ENCODE assay signal across 8 cellular contexts in the genomic region with DNA sequence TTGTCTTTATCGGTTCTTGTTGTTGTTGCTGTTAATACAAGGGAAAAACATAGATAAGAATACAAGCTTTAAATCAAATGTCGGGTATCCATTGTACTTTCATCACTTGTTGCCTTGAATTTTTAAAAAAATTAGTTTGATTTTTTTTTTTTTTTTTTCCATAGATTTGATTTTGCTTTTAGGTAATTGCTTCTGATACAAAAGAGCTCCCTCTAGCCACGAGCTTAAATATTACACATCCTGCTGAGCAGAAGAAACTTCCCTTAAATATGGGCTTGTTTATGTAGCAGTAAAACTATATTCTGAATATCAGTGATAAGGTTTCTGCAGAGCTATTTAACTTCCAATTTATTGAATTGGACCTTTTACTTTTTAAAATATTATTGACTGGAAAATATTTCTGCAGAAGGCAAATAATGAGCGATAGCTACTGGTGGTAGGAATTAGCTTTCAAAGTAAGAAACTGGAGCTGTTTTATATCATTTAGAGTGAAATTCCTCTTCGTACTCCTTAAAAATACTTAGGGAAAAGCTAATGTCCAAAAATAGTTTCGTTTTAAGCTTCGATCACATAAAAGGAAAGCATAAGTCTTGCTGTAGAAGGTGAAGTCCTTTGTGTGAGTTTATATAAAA.
DNase-seq lines count a peak whose midpoint lies in the region; ATAC-seq, FAIRE-seq and TF ChIP-seq lines count a peak whose summit lies in the region.

No MANE protein-coding gene starts in this region.

- no peaks in the 10 kb centered on the region for H3K9me1 ChIP-seq in endothelial cell of umbilical vein (replicated peaks; ENCODE audit: control insufficient read depth, extremely low read depth, insufficient read depth, low read length)

- peak; percentile 96 for FAIRE-seq in G401.6 (lab: Jason Lieb, UNC)
- peak; percentile 38 for FAIRE-seq in endothelial cell of umbilical vein (lab: Jason Lieb, UNC)

- H3K27ac Mint-ChIP-seq in GM23338, result no peak overlapping the region
- H3K27ac Mint-ChIP-seq in activated naive CD4-positive, alpha-beta T cell treated with anti-CD3 and anti-CD28 coated beads for 36 hours, result no peak overlapping the region

- CTCF ChIA-PET in endothelial cell of umbilical vein (lab: Charles Lee), result interaction anchor here (0.6 to 2.5 kb wide), 52 partner anchors 8 to 1989 kb away, joined by 3 to 57 read pairs (median 3); a partner anchor contains a TSS
- CTCF ChIA-PET in activated naive CD4-positive, alpha-beta T cell treated with anti-CD3 and anti-CD28 coated beads for 36 hours (lab: Charles Lee), result interaction anchor here (0.5 to 1.0 kb wide), 8 partner anchors 30 to 1809 kb away, joined by 3 to 5 read pairs (median 3); no protein-coding TSS in a partner anchor

- no peak overlapping the region for H3K4me3 ChIP-seq in GM23338
- no peak overlapping the region for H3K4me3 ChIP-seq in endothelial cell of umbilical vein (replicated peaks in 1 of 3; ENCODE audit: insufficient read depth in 1 of 3, low read depth in 1 of 3, low read length in 3 of 3)

- POLR2A ChIA-PET in endothelial cell of umbilical vein (lab: Charles Lee), result interaction anchor here (0.7 kb wide), 2 partner anchors 267 to 441 kb away, joined by 6 to 9 read pairs; no protein-coding TSS in a partner anchor

- peak; percentile 56 to 78 for TF ChIP-seq CTCF in GM23338 (conservative IDR thresholded peaks at IDR 0.05; ENCODE audit: low read depth in 2 of 2)
- peak; percentile 30 to 37 for TF ChIP-seq CTCF in endothelial cell of umbilical vein (IDR thresholded peaks at IDR 0.05; ENCODE audit: extremely low read depth in 1 of 2, insufficient read depth in 1 of 2, low read depth in 1 of 2, low read length in 2 of 2)

- H3K79me2 ChIP-seq in GM23338 (replicated peaks; ENCODE audit: insufficient read depth) (no peaks in the 10 kb centered on the region), endothelial cell of umbilical vein (ENCODE audit: control insufficient read depth, insufficient read depth, low read length) (no peaks in the 10 kb centered on the region)

- peaks cover 2% of the 10 kb centered on the region for H3K9me3 ChIP-seq in endothelial cell of umbilical vein (replicated peaks; ENCODE audit: control insufficient read depth, insufficient read depth, low read length)

- intact Hi-C loops in endothelial cell of umbilical vein (cut with micrococcal nuclease), result loop anchor here (5.0 kb wide), 1 partner anchor 1140 kb away; no protein-coding TSS in a partner anchor
- intact Hi-C loops in activated naive CD4-positive, alpha-beta T cell treated with anti-CD3 and anti-CD28 coated beads for 36 hours (cut with micrococcal nuclease), result loop anchor here (5.0 kb wide), 1 partner anchor 1140 kb away; no protein-coding TSS in a partner anchor

- peaks cover 14% of the 10 kb centered on the region for H3K9me3 Mint-ChIP-seq in GM23338
- H3K9me3 Mint-ChIP-seq in activated naive CD4-positive, alpha-beta T cell treated with anti-CD3 and anti-CD28 coated beads for 36 hours, result no peaks in the 10 kb centered on the region

- DNase-seq in GM23338 (ENCODE audit: low spot score) (peak; percentile 61), NCI-H2171 (lab: John Stamatoyannopoulos, UW) (peak; percentile 4), endothelial cell of umbilical vein (ENCODE audit: low read depth, low spot score) (peak; percentile 54), retina (peak; percentile 6)
- DNase-seq in activated naive CD4-positive, alpha-beta T cell treated with anti-CD3 and anti-CD28 coated beads for 36 hours, result no peak
- DNase-seq in activated effector memory CD4-positive, alpha-beta T cell treated with Interleukin-2 at 50 U/mL for 16 hours, result no peak

- H3K36me3 ChIP-seq in GM23338 (ENCODE audit: insufficient read depth), result no peaks in the 10 kb centered on the region
- H3K36me3 ChIP-seq in endothelial cell of umbilical vein (ENCODE audit: control insufficient read depth in 2 of 2, extremely low read depth in 1 of 2, insufficient read depth in 2 of 2, low read length in 2 of 2), result no peaks in the 10 kb centered on the region

- H3K27ac ChIP-seq in GM23338 (ENCODE audit: low read depth), result no peak overlapping the region
- no peak overlapping the region for H3K27ac ChIP-seq in endothelial cell of umbilical vein (ENCODE audit: insufficient read depth, low read depth, low read length)

- H3K27me3 ChIP-seq in GM23338 (ENCODE audit: insufficient read depth) (no peaks in the 10 kb centered on the region), endothelial cell of umbilical vein (ENCODE audit: control insufficient read depth in 2 of 2, insufficient read depth in 2 of 2, low read length in 2 of 2) (no peaks in the 10 kb centered on the region)

- H2AFZ ChIP-seq in GM23338, result no peak overlapping the region
- H2AFZ ChIP-seq in endothelial cell of umbilical vein (ENCODE audit: low read depth, low read length), result no peak overlapping the region

- H3F3A ChIP-seq in GM23338 (replicated peaks; ENCODE audit: low read depth), result peaks cover 4% of the 10 kb centered on the region

- BruUV-seq in endothelial cell of umbilical vein (replicated peaks; lab: Mats Ljungman, UMichigan), result no TSS peak

- H3K4me2 ChIP-seq in GM23338, result no peak overlapping the region
- no peak overlapping the region for H3K4me2 ChIP-seq in endothelial cell of umbilical vein (ENCODE audit: insufficient read depth, low read length)

- H3K9me2 ChIP-seq in GM23338 (ENCODE audit: insufficient read depth), result no peaks in the 10 kb centered on the region

- TF ChIP-seq POLR2A in endothelial cell of umbilical vein (IDR thresholded peaks at IDR 0.05; ENCODE audit: low read depth, low read length), result no peak

- no peaks in the 10 kb centered on the region for H3K36me3 Mint-ChIP-seq in GM23338 (ENCODE audit: low read depth)
- no peaks in the 10 kb centered on the region for H3K36me3 Mint-ChIP-seq in activated naive CD4-positive, alpha-beta T cell treated with anti-CD3 and anti-CD28 coated beads for 36 hours (ENCODE audit: low read depth)

- no peak overlapping the region for H3K4me3 Mint-ChIP-seq in GM23338
- H3K4me3 Mint-ChIP-seq in activated naive CD4-positive, alpha-beta T cell treated with anti-CD3 and anti-CD28 coated beads for 36 hours, result no peak overlapping the region

- H3K4me1 ChIP-seq in GM23338 (ENCODE audit: insufficient read depth) (no peaks in the 10 kb centered on the region), endothelial cell of umbilical vein (ENCODE audit: control insufficient read depth, extremely low read depth, insufficient read depth, low read length) (no peaks in the 10 kb centered on the region)

- no peaks in the 10 kb centered on the region for H4K20me1 ChIP-seq in GM23338 (replicated peaks; ENCODE audit: insufficient read depth)
- H4K20me1 ChIP-seq in endothelial cell of umbilical vein (replicated peaks; ENCODE audit: control insufficient read depth, extremely low read depth, insufficient read depth, low read length), result no peaks in the 10 kb centered on the region

- no peaks in the 10 kb centered on the region for H3K27me3 Mint-ChIP-seq in GM23338 (ENCODE audit: insufficient read depth, low read depth, poor library complexity)
- no peaks in the 10 kb centered on the region for H3K27me3 Mint-ChIP-seq in activated naive CD4-positive, alpha-beta T cell treated with anti-CD3 and anti-CD28 coated beads for 36 hours (ENCODE audit: low read depth)

- dilution Hi-C loops in endothelial cell of umbilical vein (cut with MboI; ENCODE audit: extremely low pct_ligation_motif_present, low sequenced_read_pairs), result no loop called here

- ATAC-seq in GM23338 (no peak), GM18873 (IDR thresholded peaks at IDR 0.05; ENCODE audit: low FRiP score, unreplicated experiment) (no peak)

- H3K4me1 Mint-ChIP-seq in GM23338, result no peaks in the 10 kb centered on the region; the same call in 2 of the 3 replicates
- no peaks in the 10 kb centered on the region for H3K4me1 Mint-ChIP-seq in activated naive CD4-positive, alpha-beta T cell treated with anti-CD3 and anti-CD28 coated beads for 36 hours (ENCODE audit: low read depth)

- H3K9ac ChIP-seq in endothelial cell of umbilical vein (replicated peaks; ENCODE audit: extremely low read depth, insufficient read depth, low read length), result no peak overlapping the region

TF ChIP-seq in GM23338, 12 proteins besides CTCF, POLR2A, EP300 and RAD21 (continues in another document):
- TF ChIP-seq NANOG (IDR thresholded peaks at IDR 0.05; ENCODE audit: borderline replicate concordance), result no peak
- no peak for TF ChIP-seq ZNF331 (CRISPR knock-in tag; IDR thresholded peaks at IDR 0.05; ENCODE audit: low read depth)
- no peak for TF ChIP-seq STAT1 (IDR thresholded peaks at IDR 0.05; ENCODE audit: unreplicated experiment)

TF ChIP-seq in endothelial cell of umbilical vein, 7 proteins besides CTCF, POLR2A, EP300 and RAD21:
- no peak for TF ChIP-seq MYC (IDR thresholded peaks at IDR 0.05; ENCODE audit: low read depth, low read length)
- no peak for TF ChIP-seq EZH2 (IDR thresholded peaks at IDR 0.05; ENCODE audit: borderline replicate concordance, low read depth, low read length, severe bottlenecking)
- no peak for TF ChIP-seq FOS (IDR thresholded peaks at IDR 0.05; ENCODE audit: borderline replicate concordance, insufficient read depth, low read length)
- no peak for TF ChIP-seq POLR2AphosphoS5 (IDR thresholded peaks at IDR 0.05; ENCODE audit: insufficient read depth, low read depth, low read length)
- no peak for TF ChIP-seq GATA2 (IDR thresholded peaks at IDR 0.05; ENCODE audit: insufficient read depth, insufficient read length, low read depth, low read length)
- TF ChIP-seq, protein P1, sequence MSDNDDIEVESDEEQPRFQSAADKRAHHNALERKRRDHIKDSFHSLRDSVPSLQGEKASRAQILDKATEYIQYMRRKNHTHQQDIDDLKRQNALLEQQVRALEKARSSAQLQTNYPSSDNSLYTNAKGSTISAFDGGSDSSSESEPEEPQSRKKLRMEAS (IDR thresholded peaks at IDR 0.05; ENCODE audit: insufficient read depth, insufficient read length), result no peak
- no peak for TF ChIP-seq JUN (IDR thresholded peaks at IDR 0.05; ENCODE audit: borderline replicate concordance, insufficient read depth, insufficient read length, low read depth)

Comparison
In these comparisons a context has a peak if more than half of its experiments do, and no peak if none do; other contexts are left out.
1. DNase-seq: peak in GM23338 (single experiment), NCI-H2171 (single experiment), endothelial cell of umbilical vein (single experiment) and retina (single experiment); none in activated naive CD4-positive, alpha-beta T cell treated with anti-CD3 and anti-CD28 coated beads for 36 hours (single experiment) and activated effector memory CD4-positive, alpha-beta T cell treated with Interleukin-2 at 50 U/mL for 16 hours (single experiment).